ENCODE assay signal across 35 cellular contexts in the genomic region with DNA sequence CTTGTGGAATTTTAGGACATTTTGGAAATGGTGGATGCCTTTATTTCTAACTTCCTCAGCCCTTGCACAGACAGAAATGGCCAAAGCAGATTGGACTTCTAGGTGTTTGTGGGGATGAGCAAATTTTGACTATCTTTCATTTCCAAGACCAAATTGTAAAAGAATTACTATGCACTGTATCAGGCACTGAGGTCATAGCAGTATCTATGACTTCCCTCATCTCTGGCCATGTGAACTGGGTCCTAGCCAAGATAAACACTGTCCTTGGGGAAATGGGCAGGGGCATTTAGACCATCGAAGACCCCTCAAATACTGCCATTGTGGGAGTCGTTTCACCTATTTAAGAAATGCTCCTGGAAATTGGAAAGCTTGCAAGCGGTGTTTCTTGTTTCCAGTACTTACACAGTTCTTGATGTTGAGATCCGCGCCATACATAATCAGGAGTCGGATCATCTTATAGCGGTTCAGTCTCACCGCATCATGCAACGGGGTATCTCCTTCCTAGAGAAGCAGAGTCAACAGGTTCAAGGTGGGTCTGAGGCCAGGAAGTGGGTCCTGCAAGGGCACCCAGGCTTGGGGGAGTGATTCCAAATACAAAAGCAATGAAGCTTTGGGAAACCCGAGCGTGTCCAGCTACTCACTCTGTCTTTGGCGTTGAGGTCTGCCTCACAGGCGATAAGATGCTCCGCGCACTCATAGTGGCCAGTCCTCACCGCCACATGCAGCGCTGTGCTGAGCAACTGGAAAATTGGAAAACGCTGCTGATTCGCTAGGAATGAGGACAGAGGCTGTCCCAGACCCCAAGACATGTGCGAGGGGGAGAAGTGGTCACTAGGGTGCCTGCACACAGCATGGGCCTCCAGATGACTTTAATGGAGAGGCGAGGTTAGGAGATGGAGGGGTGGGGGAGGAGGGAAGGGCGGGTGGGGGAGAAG. TPM values are rescaled to one million over a fixed set of nuclear protein-coding genes. Genes with fewer than 3 reads are reported as not detected.
DNase-seq lines count a peak whose midpoint lies in the region; ATAC-seq and TF ChIP-seq lines count a peak whose summit lies in the region.
"Had no signal": no experiment of that assay in that cellular context is flagged by ENCODE, and none has a peak within 500 bp of the region (broad histone marks: within the 10 kb centered on the region; RNA-seq: fewer than 3 reads in every experiment).

No MANE protein-coding gene starts in this region.

- peaks cover 8% of the 10 kb centered on the region for H3K27me3 Mint-ChIP-seq in stimulated activated memory B cell treated with anti-CD40 and anti-IgM and Interleukin-4, amounts not matched to agents 10 μg/mL and 1 μg/mL and 100 μg/mL, for 72 hours
- H3K27me3 Mint-ChIP-seq: activated B cell treated with CpG ODN at 0.5 μM for 24 hours had no signal

- no peak for TF ChIP-seq EP300 in suprapubic skin (IDR thresholded peaks at IDR 0.05)
- TF ChIP-seq EP300 in sigmoid colon (IDR thresholded peaks at IDR 0.05), result no peak

- H3K9me3 ChIP-seq in right atrium auricular region (no peaks in the 10 kb centered on the region), suprapubic skin (no peaks in the 10 kb centered on the region), sigmoid colon (no peaks in the 10 kb centered on the region)
- H3K9me3 ChIP-seq: ascending aorta, esophagus muscularis mucosa, ovary, tibial artery had no signal

- H3K4me1 Mint-ChIP-seq in stimulated activated memory B cell treated with anti-CD40 and anti-IgM and Interleukin-4, amounts not matched to agents 10 μg/mL and 1 μg/mL and 100 μg/mL, for 72 hours, result peaks cover 36% of the 10 kb centered on the region

- no peak for TF ChIP-seq POLR2A in suprapubic skin (IDR thresholded peaks at IDR 0.05)
- no peak for TF ChIP-seq POLR2A in sigmoid colon (IDR thresholded peaks at IDR 0.05)

- no peak overlapping the region for H3K4me3 Mint-ChIP-seq in stimulated activated memory B cell treated with anti-CD40 and anti-IgM and Interleukin-4, amounts not matched to agents 10 μg/mL and 1 μg/mL and 100 μg/mL, for 72 hours
- H3K4me3 Mint-ChIP-seq: activated B cell treated with CpG ODN at 0.5 μM for 24 hours; activated CD8-positive, alpha-beta memory T cell treated with anti-CD3 and anti-CD28 coated beads, Interleukin-2, amount 10 ng/mL, durations not matched to agents 7 days and 5 days; activated naive CD8-positive, alpha-beta T cell treated with anti-CD3 and anti-CD28 coated beads, Interleukin-2, amount 10 ng/mL, durations not matched to agents 7 days and 5 days; activated T-cell treated with anti-CD3 and anti-CD28 coated beads, Interleukin-2, amount 50 U/mL, for 4 hours; dendritic cell treated with granulocyte-macrophage colony-stimulating factor and Interleukin-4, amounts not matched to agents 40 ng/mL and 50 ng/mL, for 4 days had no signal

- 85% methylated on average over 22 of the region's 22 CpGs for WGBS in suprapubic skin
- 84 to 87% methylated on average over 22 of the region's 22 CpGs for WGBS in sigmoid colon, 2 donors

- H3K4me3 ChIP-seq in right atrium auricular region (no peak overlapping the region), suprapubic skin (no peak overlapping the region), sigmoid colon (no peak overlapping the region)
- H3K4me3 ChIP-seq: ascending aorta, esophagus muscularis mucosa, ovary, tibial artery had no signal

- ATAC-seq in stimulated activated memory B cell treated with anti-CD40 and anti-IgM and Interleukin-4, amounts not matched to agents 10 μg/mL and 1 μg/mL and 100 μg/mL, for 72 hours, result no peak
- ATAC-seq: activated CD8-positive, alpha-beta memory T cell treated with anti-CD3 and anti-CD28 coated beads, Interleukin-2, amount 10 ng/mL, durations not matched to agents 7 days and 5 days; activated T-cell treated with anti-CD3 and anti-CD28 coated beads, Interleukin-2, amount 50 U/mL, for 4 hours; HepG2; Panc1 had no signal

- H3K36me3 ChIP-seq in right atrium auricular region, result peaks cover 42% of the 10 kb centered on the region
- H3K36me3 ChIP-seq in suprapubic skin, result no peaks in the 10 kb centered on the region
- H3K36me3 ChIP-seq in sigmoid colon, result no peaks in the 10 kb centered on the region
- H3K36me3 ChIP-seq: ascending aorta, ovary, tibial artery had no signal

- no peaks in the 10 kb centered on the region for H3K9me3 Mint-ChIP-seq in stimulated activated memory B cell treated with anti-CD40 and anti-IgM and Interleukin-4, amounts not matched to agents 10 μg/mL and 1 μg/mL and 100 μg/mL, for 72 hours
- H3K9me3 Mint-ChIP-seq: activated B cell treated with CpG ODN at 0.5 μM for 24 hours; activated naive CD8-positive, alpha-beta T cell treated with anti-CD3 and anti-CD28 coated beads, Interleukin-2, amount 10 ng/mL, durations not matched to agents 7 days and 5 days; activated T-cell treated with anti-CD3 and anti-CD28 coated beads, Interleukin-2, amount 50 U/mL, for 4 hours; dendritic cell treated with granulocyte-macrophage colony-stimulating factor and Interleukin-4, amounts not matched to agents 40 ng/mL and 50 ng/mL, for 4 days had no signal

- DNase-seq in cardiac septum (ENCODE audit: low spot score) (peak; percentile 77), right atrium auricular region (ENCODE audit: low spot score) (no peak), astrocyte of the hippocampus (ENCODE audit: low read depth, low spot score) (peak; percentile 35), myocyte (ENCODE audit: low read depth) (peak; percentile 50), suprapubic skin (ENCODE audit: low spot score in 2 of 2) (no peak), sigmoid colon (no peak), KG1 (lab: John Stamatoyannopoulos, UW) (no peak)
- DNase-seq: activated B cell treated with CpG ODN at 0.5 μM for 24 hours; activated CD4-positive, alpha-beta T cell treated with anti-CD3 and anti-CD28 coated beads, Interleukin-2, amount 50 U/mL, for 1 hour; activated CD8-positive, alpha-beta memory T cell treated with anti-CD3 and anti-CD28 coated beads, Interleukin-2, amount 10 ng/mL, durations not matched to agents 7 days and 5 days; activated gamma-delta T cell; activated naive CD8-positive, alpha-beta T cell treated with anti-CD3 and anti-CD28 coated beads, Interleukin-2, amount 10 ng/mL, durations not matched to agents 7 days and 5 days; activated T-cell treated with anti-CD3 and anti-CD28 coated beads, Interleukin-2, amount 50 U/mL, for 4 hours; central memory CD4-positive, alpha-beta T cell; COR-L47; foreskin fibroblast; GDM1; head of caudate nucleus; kidney glomerular epithelial cell; mammary epithelial cell; NCI-H1436; NCI-H345; NCI-H748 treated with DMSO at 0.1 percent for 48 hours; ovary; T-helper 1 cell; tibial artery had no signal

- no peak for TF ChIP-seq CTCF in right atrium auricular region (IDR thresholded peaks at IDR 0.05)
- TF ChIP-seq CTCF in suprapubic skin (IDR thresholded peaks at IDR 0.05), result no peak
- no peak for TF ChIP-seq CTCF in sigmoid colon (IDR thresholded peaks at IDR 0.05)

- intact Hi-C loops in cardiac septum (cut with DNase I), result no loop called here
- intact Hi-C loops in sigmoid colon (cut with DNase I), result no loop called here

- H3K27ac Mint-ChIP-seq in stimulated activated memory B cell treated with anti-CD40 and anti-IgM and Interleukin-4, amounts not matched to agents 10 μg/mL and 1 μg/mL and 100 μg/mL, for 72 hours, result peak overlapping the region; percentile 16
- H3K27ac Mint-ChIP-seq: activated B cell treated with CpG ODN at 0.5 μM for 24 hours; activated CD8-positive, alpha-beta memory T cell treated with anti-CD3 and anti-CD28 coated beads, Interleukin-2, amount 10 ng/mL, durations not matched to agents 7 days and 5 days; activated naive CD8-positive, alpha-beta T cell treated with anti-CD3 and anti-CD28 coated beads, Interleukin-2, amount 10 ng/mL, durations not matched to agents 7 days and 5 days; dendritic cell treated with granulocyte-macrophage colony-stimulating factor and Interleukin-4, amounts not matched to agents 40 ng/mL and 50 ng/mL, for 4 days had no signal

- H3K27me3 ChIP-seq in right atrium auricular region (no peaks in the 10 kb centered on the region), suprapubic skin (no peaks in the 10 kb centered on the region), sigmoid colon (no peaks in the 10 kb centered on the region)
- H3K27me3 ChIP-seq: ascending aorta, ovary, tibial artery had no signal

- no peaks in the 10 kb centered on the region for H3K36me3 Mint-ChIP-seq in stimulated activated memory B cell treated with anti-CD40 and anti-IgM and Interleukin-4, amounts not matched to agents 10 μg/mL and 1 μg/mL and 100 μg/mL, for 72 hours
- H3K36me3 Mint-ChIP-seq: activated CD8-positive, alpha-beta memory T cell treated with anti-CD3 and anti-CD28 coated beads, Interleukin-2, amount 10 ng/mL, durations not matched to agents 7 days and 5 days; activated naive CD8-positive, alpha-beta T cell treated with anti-CD3 and anti-CD28 coated beads, Interleukin-2, amount 10 ng/mL, durations not matched to agents 7 days and 5 days had no signal

- H3K27ac ChIP-seq in right atrium auricular region (peak overlapping the region in 1 of 2 donors; percentile 50), suprapubic skin (no peak overlapping the region), sigmoid colon (no peak overlapping the region)
- H3K27ac ChIP-seq: 22Rv1, ascending aorta, C4-2B, esophagus muscularis mucosa, ovary, tibial artery had no signal

- no peaks in the 10 kb centered on the region for H3K4me1 ChIP-seq in right atrium auricular region
- peaks cover 8% of the 10 kb centered on the region for H3K4me1 ChIP-seq in suprapubic skin
- H3K4me1 ChIP-seq in sigmoid colon, result peaks cover 0 to 7% (median 2%) of the 10 kb centered on the region in 4 donors

RNA-seq across cellular contexts. Expression of gene ANKRD1, which starts 5.5 kb away (rescaled TPM):
- total RNA-seq in cardiac septum (8,251 TPM), right atrium auricular region (1,000 to 10,000 TPM; 3,842 to 8,672 TPM), myocyte (970 and 2,203 TPM in 2 replicates), suprapubic skin (under 1 TPM in 1 of 4 donors, not detected in 3; 0.30 TPM), sigmoid colon (not detected)
- polyA plus RNA-seq in myocyte (2012), result 1,024 TPM
- polyA plus RNA-seq in sigmoid colon, result 1 to 10 TPM; 2.4 to 8.4 (median 2.5) TPM
- total RNA-seq: activated B cell treated with CpG ODN at 0.5 μM for 24 hours; activated CD8-positive, alpha-beta memory T cell treated with anti-CD3 and anti-CD28 coated beads, Interleukin-2, amount 10 ng/mL, durations not matched to agents 7 days and 5 days; activated naive CD8-positive, alpha-beta T cell treated with anti-CD3 and anti-CD28 coated beads, Interleukin-2, amount 10 ng/mL, durations not matched to agents 7 days and 5 days; activated T-cell treated with anti-CD3 and anti-CD28 coated beads, Interleukin-2, amount 50 U/mL, for 4 hours had no signal
- polyA plus RNA-seq: neural cell had no signal

RNA-seq across cellular contexts. Expression of gene RPP30, which starts 43.6 kb away (rescaled TPM):
- total RNA-seq in cardiac septum (24.9 TPM), right atrium auricular region (10 to 100 TPM; 23.3 to 24.6 TPM), myocyte (30.9 and 44.1 TPM in 2 replicates), suprapubic skin (10 to 100 TPM; 34.4 to 57.5 (median 38.7) TPM), sigmoid colon (10 to 100 TPM; 14.7 to 41.3 (median 33.3) TPM)
- 28.6 TPM for polyA plus RNA-seq in myocyte (2012)
- 10 to 100 TPM; 24.5 to 30.6 (median 26.4) TPM for polyA plus RNA-seq in sigmoid colon

RNA-seq across cellular contexts. Expression of gene HTR7, which starts 57.6 kb away (rescaled TPM):
- total RNA-seq in cardiac septum (0.16 TPM), right atrium auricular region (under 1 TPM; 0.31 to 0.33 TPM), myocyte (4.2 and 18.2 TPM in 2 replicates), suprapubic skin (under 1 TPM; 0.23 to 0.59 (median 0.38) TPM), sigmoid colon (1 to 10 TPM in 2 of 4 donors, under 1 TPM in 2; 0.68 to 1.4 (median 0.99) TPM)
- 0.42 TPM for polyA plus RNA-seq in myocyte (2012)
- under 1 TPM in 2 of 3 donors, not detected in 1; 0.31 to 0.46 TPM for polyA plus RNA-seq in sigmoid colon
- total RNA-seq: activated B cell treated with CpG ODN at 0.5 μM for 24 hours; activated CD8-positive, alpha-beta memory T cell treated with anti-CD3 and anti-CD28 coated beads, Interleukin-2, amount 10 ng/mL, durations not matched to agents 7 days and 5 days; activated T-cell treated with anti-CD3 and anti-CD28 coated beads, Interleukin-2, amount 50 U/mL, for 4 hours had no signal
- polyA plus RNA-seq: HepG2 had no signal

Comparison
In these comparisons a context has a peak if more than half of its experiments do, and no peak if none do; other contexts are left out.
1. DNase-seq: peak in cardiac septum (single experiment), astrocyte of the hippocampus (single experiment) and myocyte (single experiment); none in right atrium auricular region (single experiment), suprapubic skin (0 of 2), sigmoid colon (single experiment) and KG1 (single experiment).
2. RNA of gene ANKRD1, which starts 5.5 kb away (total RNA-seq): 3,842 to 8,672 TPM in right atrium auricular region, 8,251 TPM in cardiac septum (single experiment) and 970 to 2,203 TPM in myocyte; 0.30 TPM in suprapubic skin and not detected in sigmoid colon; every median in the first group is over 100 times any median in the second.